Comparison of ENCODE assay signal across 1 cellular context in the genomic region with DNA sequence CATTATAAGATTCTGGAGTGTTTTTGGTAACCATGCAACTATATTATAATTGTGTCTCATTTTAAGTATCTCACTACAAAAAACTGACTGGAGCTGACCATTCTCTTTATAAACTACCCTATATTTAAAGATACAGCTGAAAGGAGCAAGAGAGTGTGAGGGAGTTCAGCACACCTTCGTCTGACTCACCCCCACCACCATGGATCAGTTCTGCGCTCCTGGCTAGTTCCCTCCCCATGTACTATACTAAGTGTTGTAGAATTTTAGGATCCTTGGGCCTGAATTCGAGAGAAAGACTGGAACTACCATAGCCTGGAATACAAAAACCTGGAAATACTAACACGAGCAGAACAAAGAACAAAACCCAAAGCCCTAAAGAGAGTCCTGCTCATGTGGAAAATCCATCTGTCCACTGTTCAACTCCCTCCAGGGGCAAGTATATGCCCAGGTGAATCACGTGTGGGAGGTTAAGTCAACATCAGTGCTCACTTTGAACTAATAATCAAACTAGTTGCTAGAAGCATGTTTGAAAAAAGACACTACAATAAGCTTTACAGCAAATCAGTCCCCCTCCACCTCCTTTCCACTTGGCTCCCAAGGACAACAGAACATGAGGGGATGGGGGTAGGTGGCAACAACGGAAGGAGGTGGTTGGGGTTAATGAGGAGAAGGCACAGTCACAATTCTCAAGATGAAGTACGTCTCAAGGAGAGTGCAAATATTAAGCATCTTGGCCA.
TF ChIP-seq lines count a peak whose summit lies in the region.

No MANE protein-coding gene starts in this region.

TF ChIP-seq in IMR-90, 13 proteins besides CTCF, POLR2A, EP300 and RAD21 (continued from another document):
- TF ChIP-seq RFX5 (IDR thresholded peaks at IDR 0.05; ENCODE audit: low read depth, low read length) (no peak), RCOR1 (IDR thresholded peaks at IDR 0.05; ENCODE audit: insufficient replicate concordance, low read length) (no peak), MAFK (IDR thresholded peaks at IDR 0.05; ENCODE audit: low read depth, low read length) (no peak), SMC3 (IDR thresholded peaks at IDR 0.05; ENCODE audit: low read depth, low read length) (no peak), CEBPB (IDR thresholded peaks at IDR 0.05; ENCODE audit: low read depth, low read length) (no peak), NFE2L2 (IDR thresholded peaks at IDR 0.05; ENCODE audit: low read depth, low read length) (no peak), MAZ (IDR thresholded peaks at IDR 0.05; ENCODE audit: borderline replicate concordance, low read depth, low read length) (no peak)
